8 cellular contexts compared by ENCODE assay signal in the genomic region with DNA sequence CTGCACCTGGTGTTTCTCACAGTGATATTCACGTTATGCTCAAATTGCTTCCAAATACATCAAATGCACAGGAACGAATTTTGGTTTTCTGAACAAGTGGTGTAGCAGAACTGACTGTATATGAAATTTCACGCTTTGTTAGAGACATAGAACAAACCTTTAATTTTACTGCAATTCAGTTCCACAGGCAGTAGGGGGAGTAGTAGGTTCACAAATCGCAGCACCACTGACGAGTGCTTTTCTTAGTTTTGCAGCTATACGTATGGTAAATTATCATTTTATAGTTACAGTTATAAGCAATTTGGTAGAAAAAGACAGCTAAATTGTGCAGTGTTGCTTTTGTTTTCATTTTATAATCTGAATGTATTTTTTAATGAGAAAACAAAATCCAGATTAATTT.
DNase-seq lines count a peak whose midpoint lies in the region; ATAC-seq and TF ChIP-seq lines count a peak whose summit lies in the region.

No MANE protein-coding gene starts in this region.

- ATAC-seq in sciatic nerve (no peak), HG03135 (IDR thresholded peaks at IDR 0.05; ENCODE audit: unreplicated experiment) (no peak)

- H3K79me2 ChIP-seq in GM23248 (ENCODE audit: insufficient read depth), result no peaks in the 10 kb centered on the region

- H3F3A ChIP-seq in GM23248 (ENCODE audit: insufficient read depth), result no peaks in the 10 kb centered on the region

- H3K4me1 ChIP-seq in GM23248 (ENCODE audit: insufficient read depth), result no peaks in the 10 kb centered on the region
- H3K4me1 ChIP-seq in spleen, result no peaks in the 10 kb centered on the region

- no peaks in the 10 kb centered on the region for H4K20me1 ChIP-seq in GM23248 (ENCODE audit: insufficient read depth)

- in situ Hi-C loops in GM23248 (cut with MboI), result no loop called here

- TF ChIP-seq CTCF in osteocyte (IDR thresholded peaks at IDR 0.05) (peak; percentile 55), spleen (IDR thresholded peaks at IDR 0.05 in 8 of 11, conservative IDR thresholded peaks at IDR 0.05 in 3 of 11) (peak in 5 of 11 experiments; percentile 12 to 27 (median 15))

- H3K27ac Mint-ChIP-seq in osteocyte (ENCODE audit: unreplicated experiment), result no peak overlapping the region

- H3K9me3 Mint-ChIP-seq in osteocyte (ENCODE audit: unreplicated experiment), result peaks cover 19% of the 10 kb centered on the region

- no peaks in the 10 kb centered on the region for H3K4me1 Mint-ChIP-seq in osteocyte (ENCODE audit: unreplicated experiment)

- H3K4me2 ChIP-seq in GM23248 (ENCODE audit: unreplicated experiment), result no peak overlapping the region

- H3K27ac ChIP-seq in GM23248 (no peak overlapping the region), spleen (no peak overlapping the region)

- intact Hi-C loops in sciatic nerve (cut with DNase I) (no loop called here), spleen (cut with DNase I; ENCODE audit: low total_unique reads) (no loop called here)

- H3K9me2 ChIP-seq in GM23248 (ENCODE audit: insufficient read depth), result no peaks in the 10 kb centered on the region

- peak; percentile 34 for DNase-seq in EL
- peak; percentile 49 for DNase-seq in GM23248
- peak; percentile 27 for DNase-seq in NCI-H2227 treated with DMSO at 0.1 percent for 48 hours (lab: John Stamatoyannopoulos, UW)
- peak; percentile 15 for DNase-seq in cerebellar cortex (ENCODE audit: low spot score)
- no peak for DNase-seq in osteocyte (ENCODE audit: extremely low spot score, unreplicated experiment)
- DNase-seq in sciatic nerve (ENCODE audit: low spot score), result no peak
- DNase-seq in spleen, result no peak

- no peak overlapping the region for H3K4me3 Mint-ChIP-seq in osteocyte (ENCODE audit: unreplicated experiment)

- H3K9me3 ChIP-seq in GM23248 (ENCODE audit: low read depth), result no peaks in the 10 kb centered on the region
- peaks cover 0 to 27% (median 20%) of the 10 kb centered on the region in 8 donors for H3K9me3 ChIP-seq in spleen

- H3K36me3 ChIP-seq in GM23248 (ENCODE audit: low read depth) (no peaks in the 10 kb centered on the region), spleen (peaks cover 0 to 10% (median 0%) of the 10 kb centered on the region in 6 donors)

- H3K36me3 Mint-ChIP-seq in osteocyte (ENCODE audit: unreplicated experiment), result peaks cover 11% of the 10 kb centered on the region

- H3K9ac ChIP-seq in GM23248, result no peak overlapping the region

- no peak for TF ChIP-seq POLR2A in spleen (IDR thresholded peaks at IDR 0.05)

- 63 to 70% methylated on average over 6 of the region's 6 CpGs for WGBS in GM23248 (ENCODE audit: low coverage in 1 of 2, low lambda C conversion rate in 2 of 2, missing lambda C conversion rate in 2 of 2), 2 experiments
- WGBS in spleen, 5 donors, result 65 to 75% (median 70%) methylated on average over 6 of the region's 6 CpGs

- H2AFZ ChIP-seq in GM23248, result no peak overlapping the region

- H3K27me3 ChIP-seq in GM23248 (replicated peaks; ENCODE audit: insufficient read depth), result no peaks in the 10 kb centered on the region
- H3K27me3 ChIP-seq in spleen (replicated peaks in 1 of 7), result no peaks in the 10 kb centered on the region

- no peaks in the 10 kb centered on the region for H3K27me3 Mint-ChIP-seq in osteocyte (ENCODE audit: unreplicated experiment)

- H3K4me3 ChIP-seq in GM23248 (no peak overlapping the region), spleen (no peak overlapping the region)

Comparison
In these comparisons a context has a peak if more than half of its experiments do, and no peak if none do; other contexts are left out.
1. DNase-seq: peak in EL (single experiment), GM23248 (single experiment), NCI-H2227 treated with DMSO at 0.1 percent for 48 hours (single experiment) and cerebellar cortex (single experiment); none in osteocyte (single experiment), sciatic nerve (single experiment) and spleen (single experiment).